In the genomic region with DNA sequence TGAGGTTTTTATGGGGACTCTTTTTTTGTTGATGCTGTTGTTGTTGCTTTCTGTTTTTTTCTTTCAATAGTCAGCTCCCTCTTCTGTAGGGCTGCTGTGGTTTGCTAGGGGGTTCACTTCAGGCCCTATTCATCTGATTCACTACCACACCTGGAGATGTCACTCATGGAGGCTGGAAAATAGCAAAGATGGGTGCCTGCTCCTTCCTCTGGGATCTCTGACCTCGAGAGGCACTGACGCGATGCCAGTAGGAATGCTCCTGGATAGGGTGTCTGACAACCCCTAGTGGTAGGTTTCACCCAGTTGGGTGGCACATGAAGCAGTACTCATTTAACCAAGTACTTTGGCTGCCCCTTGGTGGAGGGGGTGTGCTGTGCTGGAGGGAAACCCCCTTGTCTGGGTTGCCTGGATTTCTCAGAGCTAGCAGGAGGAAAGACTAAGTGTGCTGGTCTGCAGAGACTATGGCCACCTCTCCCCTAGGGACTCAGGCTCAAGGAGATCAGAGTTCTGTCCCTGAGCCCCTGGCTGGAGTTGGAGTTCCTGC, we compare ENCODE assay signal across 1 cellular context.
TF ChIP-seq lines count a peak whose summit lies in the region.

No MANE protein-coding gene starts in this region.

TF ChIP-seq in WTC11, 78 proteins besides CTCF, POLR2A, EP300 and RAD21 (continued from another document):
- TF ChIP-seq, protein P1, sequence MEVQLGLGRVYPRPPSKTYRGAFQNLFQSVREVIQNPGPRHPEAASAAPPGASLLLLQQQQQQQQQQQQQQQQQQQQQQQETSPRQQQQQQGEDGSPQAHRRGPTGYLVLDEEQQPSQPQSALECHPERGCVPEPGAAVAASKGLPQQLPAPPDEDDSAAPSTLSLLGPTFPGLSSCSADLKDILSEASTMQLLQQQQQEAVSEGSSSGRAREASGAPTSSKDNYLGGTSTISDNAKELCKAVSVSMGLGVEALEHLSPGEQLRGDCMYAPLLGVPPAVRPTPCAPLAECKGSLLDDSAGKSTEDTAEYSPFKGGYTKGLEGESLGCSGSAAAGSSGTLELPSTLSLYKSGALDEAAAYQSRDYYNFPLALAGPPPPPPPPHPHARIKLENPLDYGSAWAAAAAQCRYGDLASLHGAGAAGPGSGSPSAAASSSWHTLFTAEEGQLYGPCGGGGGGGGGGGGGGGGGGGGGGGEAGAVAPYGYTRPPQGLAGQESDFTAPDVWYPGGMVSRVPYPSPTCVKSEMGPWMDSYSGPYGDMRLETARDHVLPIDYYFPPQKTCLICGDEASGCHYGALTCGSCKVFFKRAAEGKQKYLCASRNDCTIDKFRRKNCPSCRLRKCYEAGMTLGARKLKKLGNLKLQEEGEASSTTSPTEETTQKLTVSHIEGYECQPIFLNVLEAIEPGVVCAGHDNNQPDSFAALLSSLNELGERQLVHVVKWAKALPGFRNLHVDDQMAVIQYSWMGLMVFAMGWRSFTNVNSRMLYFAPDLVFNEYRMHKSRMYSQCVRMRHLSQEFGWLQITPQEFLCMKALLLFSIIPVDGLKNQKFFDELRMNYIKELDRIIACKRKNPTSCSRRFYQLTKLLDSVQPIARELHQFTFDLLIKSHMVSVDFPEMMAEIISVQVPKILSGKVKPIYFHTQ (CRISPR knock-in tag; IDR thresholded peaks at IDR 0.05), result no peak
- TF ChIP-seq FOXP1 (CRISPR knock-in tag; IDR thresholded peaks at IDR 0.05; ENCODE audit: borderline replicate concordance), result no peak
- TF ChIP-seq ZNF416 (CRISPR knock-in tag; IDR thresholded peaks at IDR 0.05), result no peak
- no peak for TF ChIP-seq SMAD4 (CRISPR knock-in tag; IDR thresholded peaks at IDR 0.05)
- TF ChIP-seq EMX1 (CRISPR knock-in tag; IDR thresholded peaks at IDR 0.05), result no peak
- TF ChIP-seq NFE2L1 (CRISPR knock-in tag; IDR thresholded peaks at IDR 0.05), result no peak
- no peak for TF ChIP-seq NR1H2 (CRISPR knock-in tag; IDR thresholded peaks at IDR 0.05)
- TF ChIP-seq, protein P2, sequence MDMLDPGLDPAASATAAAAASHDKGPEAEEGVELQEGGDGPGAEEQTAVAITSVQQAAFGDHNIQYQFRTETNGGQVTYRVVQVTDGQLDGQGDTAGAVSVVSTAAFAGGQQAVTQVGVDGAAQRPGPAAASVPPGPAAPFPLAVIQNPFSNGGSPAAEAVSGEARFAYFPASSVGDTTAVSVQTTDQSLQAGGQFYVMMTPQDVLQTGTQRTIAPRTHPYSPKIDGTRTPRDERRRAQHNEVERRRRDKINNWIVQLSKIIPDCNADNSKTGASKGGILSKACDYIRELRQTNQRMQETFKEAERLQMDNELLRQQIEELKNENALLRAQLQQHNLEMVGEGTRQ (CRISPR knock-in tag; IDR thresholded peaks at IDR 0.05), result no peak
- TF ChIP-seq, protein P3, sequence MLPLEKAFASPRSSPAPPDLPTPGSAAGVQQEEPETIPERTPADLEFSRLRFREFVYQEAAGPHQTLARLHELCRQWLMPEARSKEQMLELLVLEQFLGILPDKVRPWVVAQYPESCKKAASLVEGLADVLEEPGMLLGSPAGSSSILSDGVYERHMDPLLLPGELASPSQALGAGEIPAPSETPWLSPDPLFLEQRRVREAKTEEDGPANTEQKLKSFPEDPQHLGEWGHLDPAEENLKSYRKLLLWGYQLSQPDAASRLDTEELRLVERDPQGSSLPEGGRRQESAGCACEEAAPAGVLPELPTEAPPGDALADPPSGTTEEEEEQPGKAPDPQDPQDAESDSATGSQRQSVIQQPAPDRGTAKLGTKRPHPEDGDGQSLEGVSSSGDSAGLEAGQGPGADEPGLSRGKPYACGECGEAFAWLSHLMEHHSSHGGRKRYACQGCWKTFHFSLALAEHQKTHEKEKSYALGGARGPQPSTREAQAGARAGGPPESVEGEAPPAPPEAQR (CRISPR knock-in tag; IDR thresholded peaks at IDR 0.05), result no peak
- TF ChIP-seq, protein P4, sequence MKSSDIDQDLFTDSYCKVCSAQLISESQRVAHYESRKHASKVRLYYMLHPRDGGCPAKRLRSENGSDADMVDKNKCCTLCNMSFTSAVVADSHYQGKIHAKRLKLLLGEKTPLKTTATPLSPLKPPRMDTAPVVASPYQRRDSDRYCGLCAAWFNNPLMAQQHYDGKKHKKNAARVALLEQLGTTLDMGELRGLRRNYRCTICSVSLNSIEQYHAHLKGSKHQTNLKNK (CRISPR knock-in tag; IDR thresholded peaks at IDR 0.05), result no peak
- no peak for TF ChIP-seq MXD4 (CRISPR knock-in tag; IDR thresholded peaks at IDR 0.05; ENCODE audit: borderline replicate concordance)
